Comparison of ENCODE assay signal across 8 cellular contexts in the genomic region with DNA sequence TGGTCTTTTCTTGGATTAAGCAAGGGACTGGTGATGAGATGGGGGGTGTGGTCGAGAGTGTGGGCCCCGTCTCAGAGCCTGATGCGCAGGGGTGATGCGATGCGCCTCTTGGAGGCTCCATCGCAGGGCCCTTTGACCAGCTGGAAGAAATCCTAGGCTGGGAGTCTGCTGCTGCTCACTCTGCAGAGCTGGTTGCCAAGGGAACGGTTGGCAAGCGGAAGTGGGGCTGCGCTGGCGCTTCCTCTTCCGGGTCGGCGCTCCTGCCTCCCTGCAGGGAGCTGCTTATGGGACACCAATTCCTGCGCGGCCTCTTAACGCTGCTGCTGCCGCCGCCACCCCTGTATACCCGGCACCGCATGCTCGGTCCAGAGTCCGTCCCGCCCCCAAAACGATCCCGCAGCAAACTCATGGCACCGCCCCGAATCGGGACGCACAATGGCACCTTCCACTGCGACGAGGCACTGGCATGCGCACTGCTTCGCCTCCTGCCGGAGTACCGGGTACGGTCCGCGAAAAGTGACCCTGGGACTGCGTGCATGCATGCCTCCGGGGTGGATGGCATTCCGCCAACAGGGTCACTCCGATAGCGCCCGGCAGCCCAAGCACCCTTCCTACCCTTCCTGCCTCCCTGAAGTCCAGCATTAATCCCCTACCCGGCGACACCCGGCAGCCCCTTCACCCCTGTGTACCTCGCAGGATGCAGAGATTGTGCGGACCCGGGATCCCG. TPM values are rescaled to one million over a fixed set of nuclear protein-coding genes. Genes with fewer than 3 reads are reported as not detected.
DNase-seq lines count a peak whose midpoint lies in the region; ATAC-seq and TF ChIP-seq lines count a peak whose summit lies in the region.

A gene with protein sequence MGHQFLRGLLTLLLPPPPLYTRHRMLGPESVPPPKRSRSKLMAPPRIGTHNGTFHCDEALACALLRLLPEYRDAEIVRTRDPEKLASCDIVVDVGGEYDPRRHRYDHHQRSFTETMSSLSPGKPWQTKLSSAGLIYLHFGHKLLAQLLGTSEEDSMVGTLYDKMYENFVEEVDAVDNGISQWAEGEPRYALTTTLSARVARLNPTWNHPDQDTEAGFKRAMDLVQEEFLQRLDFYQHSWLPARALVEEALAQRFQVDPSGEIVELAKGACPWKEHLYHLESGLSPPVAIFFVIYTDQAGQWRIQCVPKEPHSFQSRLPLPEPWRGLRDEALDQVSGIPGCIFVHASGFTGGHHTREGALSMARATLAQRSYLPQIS (plus strand): TSS at position 242 of the 727 bp plus-strand sequence. CDS start 43 bp downstream, at position 285.

- H3K4me3 ChIP-seq in AG09309 (ENCODE audit: control insufficient read depth, low read depth, low read length), result peak within 1 kb of the TSS; percentile 89
- H3K4me3 ChIP-seq in kidney epithelial cell (ENCODE audit: low read depth, low read length), result peak within 1 kb of the TSS; percentile 88

- DNase-seq in AG09309 (ENCODE audit: low read depth), result no peak
- DNase-seq in NCI-H446 (lab: John Stamatoyannopoulos, UW), result peak; percentile 61 to 88
- DNase-seq in activated CD4-positive, CD25-positive, alpha-beta regulatory T cell treated with anti-CD3 and anti-CD28 coated beads, Interleukin-2, amount 50 U/mL, for 72 hours, result peak; percentile 81
- DNase-seq in cerebellum (ENCODE audit: low spot score), result peak; percentile 94
- peak; percentile 57 for DNase-seq in kidney epithelial cell (ENCODE audit: low read depth)
- DNase-seq in stimulated activated CD4-positive, alpha-beta T cell treated with anti-CD3 and anti-CD28 coated beads, Interleukin-15, amount 100 ng/mL, for 24 hours, result peak; percentile 92

- TF ChIP-seq CTCF in AG09309 (IDR thresholded peaks at IDR 0.05; ENCODE audit: control insufficient read depth, insufficient read depth, low read depth, low read length, missing control alignments) (peak; percentile 35), kidney epithelial cell (IDR thresholded peaks at IDR 0.05; ENCODE audit: insufficient read depth, low read length, poor library complexity, severe bottlenecking) (peak; percentile 38)

- ATAC-seq in GM18907 (IDR thresholded peaks at IDR 0.05; ENCODE audit: unreplicated experiment), result peak; percentile 72
- peak; percentile 67 for ATAC-seq in HG03196 (IDR thresholded peaks at IDR 0.05; ENCODE audit: unreplicated experiment)

- H3K36me3 ChIP-seq in kidney epithelial cell (ENCODE audit: control insufficient read depth, insufficient read depth, low read length), result no peaks in the 10 kb centered on the region

- H3K27me3 ChIP-seq in kidney epithelial cell (ENCODE audit: control insufficient read depth, insufficient read depth, low read length), result no peaks in the 10 kb centered on the region

RNA-seq across cellular contexts. Expression of the gene that starts here (rescaled TPM):
- 20.7 TPM for total RNA-seq in cerebellum
- 73.1 and 75.3 TPM in 2 replicates for total RNA-seq in kidney epithelial cell
